ENCODE assay signal across 19 cellular contexts in the genomic region with DNA sequence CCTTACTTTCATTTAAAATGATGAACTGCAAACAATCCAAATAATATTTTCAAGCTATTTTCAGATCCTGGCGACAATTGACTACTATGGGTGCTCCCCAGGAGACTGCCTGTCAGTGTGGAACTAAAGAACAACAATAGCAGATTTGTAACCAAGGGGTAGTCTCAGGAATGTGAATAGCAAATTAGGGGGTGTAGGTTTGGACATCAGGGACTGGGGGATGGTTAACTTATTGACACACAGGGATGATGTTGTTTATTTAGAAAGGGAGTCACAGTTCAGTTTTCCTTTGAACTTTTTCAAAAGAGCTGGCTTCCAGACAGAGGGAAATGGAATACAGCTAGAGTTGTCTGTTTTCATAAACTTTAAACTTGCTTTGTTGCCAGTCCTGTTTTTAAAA.
"Had no signal": no experiment of that assay in that cellular context is flagged by ENCODE, and none has a peak within 500 bp of the region (broad histone marks: within the 10 kb centered on the region; RNA-seq: fewer than 3 reads in every experiment).

No MANE protein-coding gene starts in this region.

- H3K4me1 Mint-ChIP-seq: activated naive CD4-positive, alpha-beta T cell treated with anti-CD3 and anti-CD28 coated beads, Interleukin-2, amount 50 U/mL, for 24 hours had no signal

- H3K27ac Mint-ChIP-seq: activated naive CD4-positive, alpha-beta T cell treated with anti-CD3 and anti-CD28 coated beads, Interleukin-2, amount 50 U/mL, for 24 hours had no signal

- H3K79me2 ChIP-seq: hepatocyte had no signal

- H3K36me3 Mint-ChIP-seq: activated naive CD4-positive, alpha-beta T cell treated with anti-CD3 and anti-CD28 coated beads, Interleukin-2, amount 50 U/mL, for 24 hours had no signal

- H3K27ac ChIP-seq: ascending aorta, hepatocyte, neutrophil, pancreas, WERI-Rb-1 had no signal

- ATAC-seq: left lobe of liver, pancreas had no signal

- H2AFZ ChIP-seq: hepatocyte had no signal

- H3K4me3 ChIP-seq: ascending aorta, hepatocyte, pancreas had no signal

- H3K9me3 Mint-ChIP-seq: activated naive CD4-positive, alpha-beta T cell treated with anti-CD3 and anti-CD28 coated beads, Interleukin-2, amount 50 U/mL, for 24 hours had no signal

- DNase-seq: activated CD4-positive, alpha-beta T cell treated with anti-CD3 and anti-CD28 coated beads, Interleukin-2, amount 50 U/mL, for 48 hours; activated gamma-delta T cell; cerebellar nuclear complex; effector CD8-positive, alpha-beta T cell; islet precursor cell; midbrain; pancreas; stimulated activated CD4-positive, alpha-beta T cell treated with anti-CD3 and anti-CD28 coated beads, Interleukin-12 subunit alpha, Interleukin-12 subunit beta, amount 100 ng/mL, for 4 hours; stimulated activated CD4-positive, alpha-beta T cell treated with anti-CD3 and anti-CD28 coated beads, Interleukin-1b, Interleukin-23, amount 100 ng/mL, for 48 hours; stimulated activated CD8-positive, alpha-beta memory T cell treated with anti-CD3 and anti-CD28 coated beads, Interleukin-4, amount 100 ng/mL, for 48 hours; stimulated activated naive CD4-positive, alpha-beta T cell; SW 1271; WERI-Rb-1 had no signal

- H3K27me3 ChIP-seq: ascending aorta, hepatocyte, neutrophil, pancreas had no signal

- H3K4me1 ChIP-seq: ascending aorta, pancreas had no signal

- H3K9me3 ChIP-seq: ascending aorta, neutrophil, pancreas had no signal

- H3K4me2 ChIP-seq: hepatocyte had no signal

- H3K36me3 ChIP-seq: ascending aorta, neutrophil, pancreas, WERI-Rb-1 had no signal

- FAIRE-seq: bronchial epithelial cell, pancreas had no signal

- H3K4me3 Mint-ChIP-seq: activated naive CD4-positive, alpha-beta T cell treated with anti-CD3 and anti-CD28 coated beads, Interleukin-2, amount 50 U/mL, for 24 hours had no signal
